In genomic region chr13:62643007-62643483, GRCh38 we compare ENCODE assay signal across 12 cellular contexts.
DNase-seq lines count a peak whose midpoint lies in the region; ATAC-seq, FAIRE-seq and TF ChIP-seq lines count a peak whose summit lies in the region.
"Had no signal": no experiment of that assay in that cellular context is flagged by ENCODE, and none has a peak within 500 bp of the region (broad histone marks: within the 10 kb centered on the region; RNA-seq: fewer than 3 reads in every experiment).

No MANE protein-coding gene starts in this region.

- no peak for TF ChIP-seq POLR2A in GM12891 (IDR thresholded peaks at IDR 0.05; ENCODE audit: low read depth, low read length)
- TF ChIP-seq POLR2A in body of pancreas (IDR thresholded peaks at IDR 0.05) = no peak

- no peak overlapping the region for H3K27ac ChIP-seq in body of pancreas

- intact Hi-C loops in body of pancreas (cut with DNase I) = no loop called here

- DNase-seq in GM12891 (ENCODE audit: insufficient read length, low spot score) (no peak), kidney epithelial cell (ENCODE audit: low read depth) (peak; percentile 73), NOMO-1 (lab: John Stamatoyannopoulos, UW; ENCODE audit: unreplicated experiment in 2 of 2) (no peak), body of pancreas (no peak), NAMALWA (ENCODE audit: low spot score) (no peak)
- DNase-seq: activated effector memory CD4-positive, alpha-beta T cell treated with Interleukin-2 at 50 U/mL for 16 hours; effector memory CD8-positive, alpha-beta T cell; KG1; NCI-H524 had no signal

- peak; percentile 51 for FAIRE-seq in GM12891 (lab: Jason Lieb, UNC)

- H3K4me3 ChIP-seq in kidney epithelial cell (ENCODE audit: low read depth, low read length) = no peak overlapping the region
- H3K4me3 ChIP-seq in body of pancreas = no peak overlapping the region

- TF ChIP-seq CTCF in kidney epithelial cell (IDR thresholded peaks at IDR 0.05; ENCODE audit: insufficient read depth, low read length, poor library complexity, severe bottlenecking) (no peak), body of pancreas (IDR thresholded peaks at IDR 0.05) (no peak)

- H3K4me1 ChIP-seq in body of pancreas = no peaks in the 10 kb centered on the region

- ATAC-seq in HG02610 (IDR thresholded peaks at IDR 0.05; ENCODE audit: unreplicated experiment) (peak; percentile 87), SK-N-SH treated with all-trans-retinoic acid at 6 μM for 48 hours (no peak), body of pancreas (no peak), HG02678 (IDR thresholded peaks at IDR 0.05; ENCODE audit: unreplicated experiment) (no peak)
- ATAC-seq: effector memory CD8-positive, alpha-beta T cell had no signal

- H3K36me3 ChIP-seq in kidney epithelial cell (ENCODE audit: control insufficient read depth, insufficient read depth, low read length) = no peaks in the 10 kb centered on the region
- no peaks in the 10 kb centered on the region for H3K36me3 ChIP-seq in body of pancreas (replicated peaks in 1 of 2; ENCODE audit: insufficient read depth in 1 of 2, low read depth in 2 of 2)

- H3K27me3 ChIP-seq in kidney epithelial cell (ENCODE audit: control insufficient read depth, insufficient read depth, low read length) (no peaks in the 10 kb centered on the region), body of pancreas (no peaks in the 10 kb centered on the region)

- H3K9me3 ChIP-seq in body of pancreas = no peaks in the 10 kb centered on the region

- 88 to 94% methylated on average over 4 of the region's 4 CpGs for WGBS in body of pancreas, 2 donors

TF ChIP-seq in GM12891, 5 proteins besides CTCF, POLR2A, EP300 and RAD21:
- TF ChIP-seq PAX5 (IDR thresholded peaks at IDR 0.05; ENCODE audit: insufficient read depth, low read length, severe bottlenecking) (no peak), POU2F2 (IDR thresholded peaks at IDR 0.05; ENCODE audit: low read depth, low read length) (no peak), TAF1 (IDR thresholded peaks at IDR 0.05; ENCODE audit: low read depth, low read length) (no peak), POLR2AphosphoS5 (IDR thresholded peaks at IDR 0.05; ENCODE audit: low read depth, low read length) (no peak), SPI1 (IDR thresholded peaks at IDR 0.05; ENCODE audit: low read depth, low read length) (no peak)

TF ChIP-seq in SK-N-SH treated with all-trans-retinoic acid at 6 μM for 48 hours, 23 proteins besides CTCF, POLR2A, EP300 and RAD21:
- TF ChIP-seq ZC3H10 (CRISPR knock-in tag; IDR thresholded peaks at IDR 0.05) = peak; percentile 37; the same call in 1 of the 2 replicates
- TF ChIP-seq, protein P1, sequence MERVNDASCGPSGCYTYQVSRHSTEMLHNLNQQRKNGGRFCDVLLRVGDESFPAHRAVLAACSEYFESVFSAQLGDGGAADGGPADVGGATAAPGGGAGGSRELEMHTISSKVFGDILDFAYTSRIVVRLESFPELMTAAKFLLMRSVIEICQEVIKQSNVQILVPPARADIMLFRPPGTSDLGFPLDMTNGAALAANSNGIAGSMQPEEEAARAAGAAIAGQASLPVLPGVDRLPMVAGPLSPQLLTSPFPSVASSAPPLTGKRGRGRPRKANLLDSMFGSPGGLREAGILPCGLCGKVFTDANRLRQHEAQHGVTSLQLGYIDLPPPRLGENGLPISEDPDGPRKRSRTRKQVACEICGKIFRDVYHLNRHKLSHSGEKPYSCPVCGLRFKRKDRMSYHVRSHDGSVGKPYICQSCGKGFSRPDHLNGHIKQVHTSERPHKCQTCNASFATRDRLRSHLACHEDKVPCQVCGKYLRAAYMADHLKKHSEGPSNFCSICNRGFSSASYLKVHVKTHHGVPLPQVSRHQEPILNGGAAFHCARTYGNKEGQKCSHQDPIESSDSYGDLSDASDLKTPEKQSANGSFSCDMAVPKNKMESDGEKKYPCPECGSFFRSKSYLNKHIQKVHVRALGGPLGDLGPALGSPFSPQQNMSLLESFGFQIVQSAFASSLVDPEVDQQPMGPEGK (CRISPR knock-in tag; IDR thresholded peaks at IDR 0.05; ENCODE audit: borderline replicate concordance) = peak; percentile 53; the same call in 1 of the 2 replicates
- no peak for TF ChIP-seq ZFP3 (CRISPR knock-in tag; IDR thresholded peaks at IDR 0.05)
- peak; percentile 51; the same call in 1 of the 2 replicates for TF ChIP-seq CREB5 (CRISPR knock-in tag; IDR thresholded peaks at IDR 0.05; ENCODE audit: low read depth)
TF ChIP-seq in SK-N-SH treated with all-trans-retinoic acid at 6 μM for 48 hours: peak in this region for 3.
